16 cellular contexts compared by ENCODE assay signal in genomic region chrX:327660-328126, GRCh38. TPM values are rescaled to one million over a fixed set of nuclear protein-coding genes. Genes with fewer than 3 reads are reported as not detected.
DNase-seq lines count a peak whose midpoint lies in the region; ATAC-seq and TF ChIP-seq lines count a peak whose summit lies in the region.
"Had no signal": no experiment of that assay in that cellular context is flagged by ENCODE, and none has a peak within 500 bp of the region (broad histone marks: within the 10 kb centered on the region; RNA-seq: fewer than 3 reads in every experiment).

No MANE protein-coding gene starts in this region.

- no peak for ATAC-seq in right cardiac atrium
- no peak for ATAC-seq in gastroesophageal sphincter
- ATAC-seq: A549 had no signal

- peak overlapping the region; percentile 1 for H2BK12ac ChIP-seq in neuronal stem cell (ENCODE audit: low read length)

- 87% methylated on average over 33 of the region's 33 CpGs for WGBS in right cardiac atrium
- WGBS in neuronal stem cell (ENCODE audit: extremely low coverage in 2 of 2, insufficient read length in 2 of 2, insufficient replicate concordance in 1 of 2), 2 donors, result no CpG with 5 or more reads among the region's 33 CpGs
- WGBS in suprapubic skin, result 92% methylated on average over 19 of the region's 33 CpGs
- 40% methylated on average over 2 of the region's 33 CpGs; no CpG with 5 or more reads in 1 of the 2 donors for WGBS in gastroesophageal sphincter (ENCODE audit: low coverage in 1 of 2), 2 donors

- intact Hi-C loops in right cardiac atrium (cut with DNase I), result loop anchor here in 1 of 4 donors (10.0 kb wide), 1 partner anchor 57 kb away; the partner anchor contains the start of gene PPP2R3B

- no peak overlapping the region for H3K4ac ChIP-seq in neuronal stem cell (ENCODE audit: low read length)

- peaks cover 1 to 2% of the 10 kb centered on the region in 2 donors for H3K36me3 ChIP-seq in neuronal stem cell (replicated peaks in 1 of 2; ENCODE audit: control insufficient read depth in 2 of 2, insufficient read depth in 2 of 2, low read length in 2 of 2)
- H3K36me3 ChIP-seq in suprapubic skin, result no peaks in the 10 kb centered on the region
- H3K36me3 ChIP-seq in MG63, result no peaks in the 10 kb centered on the region
- H3K36me3 ChIP-seq in gastroesophageal sphincter, result peaks cover 0 to under 1% of the 10 kb centered on the region in 2 donors

- TF ChIP-seq EP300 in suprapubic skin (IDR thresholded peaks at IDR 0.05), result no peak
- no peak for TF ChIP-seq EP300 in gastroesophageal sphincter (IDR thresholded peaks at IDR 0.05)

- no peak for TF ChIP-seq POLR2A in suprapubic skin (IDR thresholded peaks at IDR 0.05)
- no peak for TF ChIP-seq POLR2A in gastroesophageal sphincter (IDR thresholded peaks at IDR 0.05)

- no peak overlapping the region for H2BK120ac ChIP-seq in neuronal stem cell (ENCODE audit: low read depth, low read length)

- no peak overlapping the region for H3K9ac ChIP-seq in neuronal stem cell (ENCODE audit: low read depth, low read length, poor library complexity)

- H3K23ac ChIP-seq in neuronal stem cell (ENCODE audit: low read depth, low read length, poor library complexity), result peak overlapping the region; percentile 55

- H3K27ac ChIP-seq in right cardiac atrium (ENCODE audit: low read length) (no peak overlapping the region), neuronal stem cell (replicated peaks; ENCODE audit: low read length) (no peak overlapping the region), suprapubic skin (no peak overlapping the region), gastroesophageal sphincter (no peak overlapping the region)
- H3K27ac ChIP-seq: A549 had no signal

- H3K79me1 ChIP-seq in neuronal stem cell (ENCODE audit: low read depth, low read length), result peaks cover 3% of the 10 kb centered on the region

- peak; percentile 8 for DNase-seq in activated naive CD4-positive, alpha-beta T cell treated with anti-CD3 and anti-CD28 coated beads, Interleukin-2, amount 50 U/mL, for 16 hours
- DNase-seq in activated naive CD4-positive, alpha-beta T cell (lab: John Stamatoyannopoulos, UW), result no peak
- peak; percentile 10 to 66 (median 40) for DNase-seq in right cardiac atrium
- no peak for DNase-seq in neuronal stem cell (ENCODE audit: low spot score)
- peak; percentile 55 to 77 for DNase-seq in suprapubic skin (ENCODE audit: low spot score in 2 of 2)
- no peak for DNase-seq in AML-193 (lab: John Stamatoyannopoulos, UW)
- DNase-seq in MG63, result no peak
- DNase-seq: CD4-positive, alpha-beta memory T cell; DMS79 treated with DMSO at 0.1 percent for 48 hours; H9; Karpas-422; NCI-H1436; NCI-H2029 treated with DMSO at 0.1 percent for 48 hours; NCI-H510A treated with DMSO at 0.1 percent for 48 hours had no signal

- no peak overlapping the region for H4K91ac ChIP-seq in neuronal stem cell (ENCODE audit: low read depth, low read length, poor library complexity)

- no peak overlapping the region for H2BK5ac ChIP-seq in neuronal stem cell (ENCODE audit: low read length)

- H3K4me3 ChIP-seq in right cardiac atrium (ENCODE audit: low read length), result no peak overlapping the region
- peak overlapping the region in 1 of 2 donors; percentile 16 for H3K4me3 ChIP-seq in neuronal stem cell (ENCODE audit: low read length in 2 of 2)
- H3K4me3 ChIP-seq in suprapubic skin, result no peak overlapping the region
- H3K4me3 ChIP-seq in MG63, result no peak overlapping the region
- no peak overlapping the region for H3K4me3 ChIP-seq in gastroesophageal sphincter
- H3K4me3 ChIP-seq: A549 had no signal

- H3K9me3 ChIP-seq in right cardiac atrium (ENCODE audit: control insufficient read depth, low read length) (no peaks in the 10 kb centered on the region), neuronal stem cell (replicated peaks in 1 of 2; ENCODE audit: control insufficient read depth in 2 of 2, insufficient read depth in 1 of 2, low read depth in 1 of 2, low read length in 2 of 2) (no peaks in the 10 kb centered on the region), suprapubic skin (no peaks in the 10 kb centered on the region), MG63 (no peaks in the 10 kb centered on the region), gastroesophageal sphincter (no peaks in the 10 kb centered on the region)
- H3K9me3 ChIP-seq: A549 had no signal

- H3K4me2 ChIP-seq in neuronal stem cell (ENCODE audit: insufficient read depth, low read length, poor library complexity, severe bottlenecking), result no peak overlapping the region
- H3K4me2 ChIP-seq: A549 had no signal

- H3K14ac ChIP-seq in neuronal stem cell (ENCODE audit: low read length), result no peak overlapping the region

- no peak overlapping the region for H2BK15ac ChIP-seq in neuronal stem cell (ENCODE audit: low read length)

- peak overlapping the region; percentile 64 for H3K18ac ChIP-seq in neuronal stem cell (ENCODE audit: low read length)

- no peak for TF ChIP-seq CTCF in suprapubic skin (IDR thresholded peaks at IDR 0.05)
- no peak for TF ChIP-seq CTCF in gastroesophageal sphincter (IDR thresholded peaks at IDR 0.05)

- H3K4me1 ChIP-seq in right cardiac atrium (ENCODE audit: control insufficient read depth, insufficient read depth, low read length) (no peaks in the 10 kb centered on the region), neuronal stem cell (ENCODE audit: control insufficient read depth in 2 of 2, insufficient read depth in 1 of 2, low read depth in 1 of 2, low read length in 2 of 2) (peaks cover 3 to 6% of the 10 kb centered on the region in 2 donors), suprapubic skin (peaks cover 20% of the 10 kb centered on the region), gastroesophageal sphincter (peaks cover 0 to 22% (median 4%) of the 10 kb centered on the region in 3 donors)

- H3K27me3 ChIP-seq in right cardiac atrium (ENCODE audit: control insufficient read depth, insufficient read depth) (no peaks in the 10 kb centered on the region), neuronal stem cell (ENCODE audit: control insufficient read depth in 3 of 3, insufficient read depth in 3 of 3, low read depth in 1 of 3, low read length in 3 of 3) (no peaks in the 10 kb centered on the region), suprapubic skin (peaks cover 24% of the 10 kb centered on the region), MG63 (0 out of 2 replicates have a peak, but pooled peaks cover 3% of the 10 kb centered on the region), gastroesophageal sphincter (peaks cover 72% of the 10 kb centered on the region)

- no peak overlapping the region for H4K8ac ChIP-seq in neuronal stem cell (ENCODE audit: low read depth, low read length)

- H2AFZ ChIP-seq in neuronal stem cell (ENCODE audit: low read length), result no peak overlapping the region

- H2AK5ac ChIP-seq in neuronal stem cell (ENCODE audit: low read depth, low read length), result no peak overlapping the region

RNA-seq across cellular contexts. Expression of gene GTPBP6, which starts 9.1 kb away (rescaled TPM):
- total RNA-seq in right cardiac atrium (10 to 100 TPM; 48.4 to 57.6 (median 54.8) TPM), suprapubic skin (10 to 100 TPM; 29.7 to 36.4 (median 34.3) TPM), gastroesophageal sphincter (10 to 100 TPM; 35.3 to 53.5 (median 46.3) TPM)
- 59.0 TPM for polyA plus RNA-seq in right cardiac atrium
- polyA plus RNA-seq in neuronal stem cell (2013, experiment 1 of 2), result 42.2 TPM
- polyA plus RNA-seq in neuronal stem cell (2013, experiment 2 of 2), result 42.0 TPM
- total RNA-seq in MG63 (2014; rRNA removed; shearing (Covaris generic); ENCODE audit: low replicate concordance), result 64.5 and 79.5 TPM in 2 replicates

RNA-seq across cellular contexts. Expression of gene PLCXD1, which starts 46.5 kb away (rescaled TPM):
- total RNA-seq in right cardiac atrium (1 to 10 TPM; 2.1 to 9.0 (median 4.7) TPM), suprapubic skin (10 to 100 TPM; 22.4 to 78.3 (median 54.2) TPM), gastroesophageal sphincter (1 to 10 TPM; 1.1 to 8.8 (median 6.0) TPM)
- polyA plus RNA-seq in right cardiac atrium, result 3.6 TPM
- 32.6 TPM for polyA plus RNA-seq in neuronal stem cell (2013, experiment 1 of 2)
- polyA plus RNA-seq in neuronal stem cell (2013, experiment 2 of 2), result 33.7 TPM
- total RNA-seq in MG63 (2014; rRNA removed; shearing (Covaris generic); ENCODE audit: low replicate concordance), result 8.4 and 13.0 TPM in 2 replicates

RNA-seq across cellular contexts. Expression of gene PPP2R3B, which starts 59.0 kb away (rescaled TPM):
- total RNA-seq in right cardiac atrium (100 to 1,000 TPM; 101 to 163 (median 147) TPM), suprapubic skin (10 to 100 TPM; 31.8 to 79.6 (median 47.1) TPM), gastroesophageal sphincter (1 to 10 TPM; 3.8 to 6.5 (median 5.1) TPM)
- 114 TPM for polyA plus RNA-seq in right cardiac atrium
- polyA plus RNA-seq in neuronal stem cell (2013, experiment 1 of 2), result 57.0 TPM
- polyA plus RNA-seq in neuronal stem cell (2013, experiment 2 of 2), result 53.8 TPM
- 21.5 and 31.7 TPM in 2 replicates for total RNA-seq in MG63 (2014; rRNA removed; shearing (Covaris generic); ENCODE audit: low replicate concordance)

Comparison
In these comparisons a context has a peak if more than half of its experiments do, and no peak if none do; other contexts are left out.
1. DNase-seq: peak in activated naive CD4-positive, alpha-beta T cell treated with anti-CD3 and anti-CD28 coated beads, Interleukin-2, amount 50 U/mL, for 16 hours (single experiment), right cardiac atrium (3 of 3) and suprapubic skin (2 of 2); none in activated naive CD4-positive, alpha-beta T cell (0 of 4), neuronal stem cell (single experiment), AML-193 (0 of 2) and MG63 (single experiment).